28 cellular contexts compared by ENCODE assay signal in genomic region chr3:62175161-62175560, GRCh38.
DNase-seq lines count a peak whose midpoint lies in the region; ATAC-seq and TF ChIP-seq lines count a peak whose summit lies in the region.
"Had no signal": no experiment of that assay in that cellular context is flagged by ENCODE, and none has a peak within 500 bp of the region (broad histone marks: within the 10 kb centered on the region; RNA-seq: fewer than 3 reads in every experiment).

No MANE protein-coding gene starts in this region.

- H3K27ac ChIP-seq in ectodermal cell (ENCODE audit: insufficient read depth, low read depth, low read length, poor library complexity, severe bottlenecking), result peak overlapping the region; percentile 4
- H3K27ac ChIP-seq in thyroid gland, result no peak overlapping the region
- H3K27ac ChIP-seq: 22Rv1; A549; BLaER1; BLaER1 treated with 17β-estradiol and CSF1 and Interleukin-3, amounts not matched to agents 10 nM and 100 nM; C4-2B had no signal

- no peak for TF ChIP-seq POLR2A in thyroid gland (IDR thresholded peaks at IDR 0.05)

- H3K9me3 ChIP-seq in ectodermal cell (ENCODE audit: control insufficient read depth, low read length) (no peaks in the 10 kb centered on the region), thyroid gland (no peaks in the 10 kb centered on the region)
- H3K9me3 ChIP-seq: A549, BE2C, Caco-2 had no signal

- no peaks in the 10 kb centered on the region for H3K4me1 ChIP-seq in ectodermal cell (ENCODE audit: control insufficient read depth, insufficient read depth, low read length)
- H3K4me1 ChIP-seq in thyroid gland, result peaks cover 16 to 20% of the 10 kb centered on the region in 2 donors
- H3K4me1 ChIP-seq: A549, BE2C, Caco-2 had no signal

- peak; percentile 52 to 72 for DNase-seq in thyroid gland
- no peak for DNase-seq in COR-L47 (lab: John Stamatoyannopoulos, UW)
- DNase-seq: 8988T; ACHN; AML-193; BE2C; C1 segment of cervical spinal cord; Caco-2; Calu3; CD4-positive, alpha-beta memory T cell; CD4-positive, alpha-beta T cell; CD4-positive, CD25-positive, alpha-beta regulatory T cell; CD8-positive, alpha-beta memory T cell; CD8-positive, alpha-beta T cell; DMS 273 treated with DMSO at 0.1 percent for 48 hours; DMS153; DMS53; DMS79; DMS79 treated with DMSO at 0.1 percent for 48 hours; DND-41; EL had no signal

- intact Hi-C loops in thyroid gland (cut with DNase I), result no loop called here

- H3K36me3 ChIP-seq in ectodermal cell (ENCODE audit: control insufficient read depth, insufficient read depth, low read length), result peaks cover 3% of the 10 kb centered on the region
- no peaks in the 10 kb centered on the region for H3K36me3 ChIP-seq in thyroid gland
- H3K36me3 ChIP-seq: BE2C had no signal

- H3K27me3 ChIP-seq in ectodermal cell (ENCODE audit: control insufficient read depth, insufficient read depth, low read length, poor library complexity, severe bottlenecking) (no peaks in the 10 kb centered on the region), thyroid gland (no peaks in the 10 kb centered on the region)
- H3K27me3 ChIP-seq: BLaER1; BLaER1 treated with 17β-estradiol and CSF1 and Interleukin-3, amounts not matched to agents 10 nM and 100 nM had no signal

- no peak overlapping the region for H3K4me3 ChIP-seq in ectodermal cell (ENCODE audit: insufficient read depth, low read depth, low read length)
- no peak overlapping the region for H3K4me3 ChIP-seq in thyroid gland (replicated peaks in 1 of 3)
- H3K4me3 ChIP-seq: A549; BLaER1; BLaER1 treated with 17β-estradiol and CSF1 and Interleukin-3, amounts not matched to agents 10 nM and 100 nM had no signal

- ATAC-seq in GM21390 (IDR thresholded peaks at IDR 0.05; ENCODE audit: unreplicated experiment), result no peak
- ATAC-seq: A549; CD8-positive, alpha-beta T cell had no signal

- no peak for TF ChIP-seq CTCF in thyroid gland (IDR thresholded peaks at IDR 0.05)

- WGBS in ectodermal cell, 2 experiments, result 87 to 90% methylated on average over 6 of the region's 6 CpGs
- 39 to 40% methylated on average over 6 of the region's 6 CpGs for WGBS in thyroid gland, 2 donors
